In genomic region chr3:127954642-127955041, GRCh38 we compare ENCODE assay signal across 27 cellular contexts. TPM values are rescaled to one million over a fixed set of nuclear protein-coding genes. Genes with fewer than 3 reads are reported as not detected.
DNase-seq lines count a peak whose midpoint lies in the region; ATAC-seq and TF ChIP-seq lines count a peak whose summit lies in the region.
"Had no signal": no experiment of that assay in that cellular context is flagged by ENCODE, and none has a peak within 500 bp of the region (broad histone marks: within the 10 kb centered on the region; RNA-seq: fewer than 3 reads in every experiment).

No MANE protein-coding gene starts in this region.

- no peaks in the 10 kb centered on the region for H3K4me1 ChIP-seq in left lung
- peaks cover 0 to 28% (median 17%) of the 10 kb centered on the region in 4 donors for H3K4me1 ChIP-seq in tibial artery
- H3K4me1 ChIP-seq in Karpas-422 (ENCODE audit: low read length) = no peaks in the 10 kb centered on the region
- H3K4me1 ChIP-seq: prostate gland, spleen, uterus had no signal

- H3K9ac ChIP-seq in Karpas-422 (ENCODE audit: low read length) = no peak overlapping the region

- peaks cover 14% of the 10 kb centered on the region for H3K4me1 Mint-ChIP-seq in endothelial cell (ENCODE audit: unreplicated experiment)
- H3K4me1 Mint-ChIP-seq: activated CD4-positive, alpha-beta T cell treated with anti-CD3 and anti-CD28 coated beads, Interleukin-2, amount 10 ng/mL, durations not matched to agents 7 days and 5 days; activated naive CD8-positive, alpha-beta T cell treated with anti-CD3 and anti-CD28 coated beads for 36 hours had no signal

- peak; percentile 5 for DNase-seq in DMS153 treated with DMSO at 0.1 percent for 48 hours (lab: John Stamatoyannopoulos, UW; ENCODE audit: unreplicated experiment)
- no peak for DNase-seq in DMS153 (lab: John Stamatoyannopoulos, UW)
- DNase-seq in endothelial cell (ENCODE audit: low spot score) = no peak
- DNase-seq in left lung = peak in 1 of 2 donors; percentile 61
- peak; percentile 24 to 85 for DNase-seq in tibial artery
- DNase-seq in dedifferentiated amniotic fluid mesenchymal stem cell (ENCODE audit: extremely low spot score) = no peak
- no peak for DNase-seq in dermis blood vessel endothelial cell
- DNase-seq in Karpas-422 = no peak
- DNase-seq: activated CD4-positive, alpha-beta T cell treated with anti-CD3 and anti-CD28 coated beads, Interleukin-2, amount 10 ng/mL, durations not matched to agents 7 days and 5 days; activated naive CD8-positive, alpha-beta T cell treated with anti-CD3 and anti-CD28 coated beads for 36 hours; AML-193; body of pancreas; foreskin fibroblast; KG1; NCI-H1105; NCI-H526; spleen; uterus had no signal

- no peaks in the 10 kb centered on the region for H3K9me2 ChIP-seq in Karpas-422 (replicated peaks; ENCODE audit: insufficient read depth, low read length)

- H3K4me3 ChIP-seq in left lung (no peak overlapping the region), tibial artery (no peak overlapping the region), Karpas-422 (ENCODE audit: low read length) (no peak overlapping the region)
- H3K4me3 ChIP-seq: body of pancreas, prostate gland, spleen, uterus had no signal

- H4K20me1 ChIP-seq in Karpas-422 (ENCODE audit: insufficient read depth, low read depth, low read length) = no peaks in the 10 kb centered on the region

- H3K27ac ChIP-seq in left lung = no peak overlapping the region
- H3K27ac ChIP-seq in tibial artery = peak overlapping the region; percentile 43 to 67
- H3K27ac ChIP-seq in Karpas-422 (ENCODE audit: low read length) = no peak overlapping the region
- H3K27ac ChIP-seq: 22Rv1, body of pancreas, prostate gland, spleen, uterus, VCaP had no signal

- H3K36me3 Mint-ChIP-seq in endothelial cell (ENCODE audit: low read depth, unreplicated experiment) = no peaks in the 10 kb centered on the region
- H3K36me3 Mint-ChIP-seq: activated naive CD8-positive, alpha-beta T cell treated with anti-CD3 and anti-CD28 coated beads for 36 hours; mesothelial cell of epicardium had no signal

- H3K4me2 ChIP-seq in Karpas-422 (ENCODE audit: low read depth, low read length, poor library complexity, severe bottlenecking) = no peak overlapping the region

- H3K9me3 Mint-ChIP-seq in endothelial cell (ENCODE audit: unreplicated experiment) = no peaks in the 10 kb centered on the region
- H3K9me3 Mint-ChIP-seq: activated CD4-positive, alpha-beta T cell treated with anti-CD3 and anti-CD28 coated beads, Interleukin-2, amount 10 ng/mL, durations not matched to agents 7 days and 5 days; activated naive CD8-positive, alpha-beta T cell treated with anti-CD3 and anti-CD28 coated beads for 36 hours; activated T-helper 2 cell treated with anti-CD3 and anti-CD28 coated beads, Interferon-gamma antibody, Interleukin-2, Interleukin-4, amounts not matched to agents 10 μg/mL and 5 μg/mL and 100 μg/mL, durations not matched to agents 14 hours and 24 hours and 36 hours; mesothelial cell of epicardium; nephron had no signal

- H3K79me2 ChIP-seq in Karpas-422 (ENCODE audit: low read length) = no peaks in the 10 kb centered on the region

- peak overlapping the region; percentile 14 for H3K27ac Mint-ChIP-seq in endothelial cell (ENCODE audit: unreplicated experiment)
- H3K27ac Mint-ChIP-seq: activated CD4-positive, alpha-beta T cell treated with anti-CD3 and anti-CD28 coated beads, Interleukin-2, amount 10 ng/mL, durations not matched to agents 7 days and 5 days; activated naive CD8-positive, alpha-beta T cell treated with anti-CD3 and anti-CD28 coated beads for 36 hours; activated T-helper 2 cell treated with anti-CD3 and anti-CD28 coated beads, Interferon-gamma antibody, Interleukin-2, Interleukin-4, amounts not matched to agents 10 μg/mL and 5 μg/mL and 100 μg/mL, durations not matched to agents 14 hours and 24 hours and 36 hours; mesothelial cell of epicardium; nephron had no signal

- no peaks in the 10 kb centered on the region for H3K36me3 ChIP-seq in left lung
- H3K36me3 ChIP-seq in tibial artery = no peaks in the 10 kb centered on the region
- H3K36me3 ChIP-seq in Karpas-422 (ENCODE audit: insufficient read depth, low read length) = no peaks in the 10 kb centered on the region
- H3K36me3 ChIP-seq: prostate gland, spleen, uterus had no signal

- ATAC-seq in left lung = peak; percentile 88
- ATAC-seq: body of pancreas, HCT116 had no signal

- no peak overlapping the region for H3K4me3 Mint-ChIP-seq in endothelial cell (ENCODE audit: unreplicated experiment)
- H3K4me3 Mint-ChIP-seq: activated CD4-positive, alpha-beta T cell treated with anti-CD3 and anti-CD28 coated beads, Interleukin-2, amount 10 ng/mL, durations not matched to agents 7 days and 5 days; activated naive CD8-positive, alpha-beta T cell treated with anti-CD3 and anti-CD28 coated beads for 36 hours; mesothelial cell of epicardium; nephron had no signal

- H3K9me3 ChIP-seq in left lung (no peaks in the 10 kb centered on the region), tibial artery (no peaks in the 10 kb centered on the region), Karpas-422 (ENCODE audit: low read length) (no peaks in the 10 kb centered on the region)
- H3K9me3 ChIP-seq: body of pancreas, prostate gland, spleen, uterus had no signal

- TF ChIP-seq CTCF in endothelial cell (IDR thresholded peaks at IDR 0.05; ENCODE audit: unreplicated experiment) (no peak), left lung (IDR thresholded peaks at IDR 0.05) (no peak), tibial artery (IDR thresholded peaks at IDR 0.05) (no peak)

- intact Hi-C loops in left lung (cut with DNase I) = no loop called here
- intact Hi-C loops in tibial artery (cut with DNase I; ENCODE audit: low total_unique reads) = loop anchor here (5.0 kb wide), 1 partner anchor 132 kb away; the partner anchor contains the start of gene MGLL

- H3K27me3 ChIP-seq in left lung (no peaks in the 10 kb centered on the region), tibial artery (no peaks in the 10 kb centered on the region), Karpas-422 (ENCODE audit: low read length) (no peaks in the 10 kb centered on the region)
- H3K27me3 ChIP-seq: body of pancreas, spleen, uterus had no signal

- H2AFZ ChIP-seq in Karpas-422 (ENCODE audit: low read length) = no peak overlapping the region

- no peaks in the 10 kb centered on the region for H3K27me3 Mint-ChIP-seq in endothelial cell (ENCODE audit: unreplicated experiment)

RNA-seq across cellular contexts. Expression of gene KBTBD12, which starts 39.6 kb away (rescaled TPM):
- total RNA-seq in endothelial cell (ENCODE audit: unreplicated experiment) = 0.05 TPM
- 1 to 10 TPM; 1.2 to 2.5 TPM for total RNA-seq in left lung
- under 0.01 TPM in 1 of 2 replicates, not detected in the other for total RNA-seq in dermis blood vessel endothelial cell
- not detected in 2 replicates for total RNA-seq in Karpas-422 (2014; rRNA removed; shearing (Covaris generic); ENCODE audit: low replicate concordance)
- total RNA-seq: activated CD4-positive, alpha-beta T cell treated with anti-CD3 and anti-CD28 coated beads, Interleukin-2, amount 10 ng/mL, durations not matched to agents 7 days and 5 days; activated naive CD8-positive, alpha-beta T cell treated with anti-CD3 and anti-CD28 coated beads for 36 hours; HT1080; mesothelial cell of epicardium; T-helper 1 cell treated with Interleukin-12 subunit alpha and Interleukin-12 subunit beta and Interleukin-4 antibody, amounts not matched to agents 30 ng/mL and 1 ng/mL, for 36 hours had no signal

Comparison
In these comparisons a context has a peak if more than half of its experiments do, and no peak if none do; other contexts are left out.
1. DNase-seq: peak in DMS153 treated with DMSO at 0.1 percent for 48 hours (single experiment) and tibial artery (2 of 2); none in DMS153 (single experiment), endothelial cell (single experiment), dedifferentiated amniotic fluid mesenchymal stem cell (single experiment), dermis blood vessel endothelial cell (single experiment) and Karpas-422 (single experiment).
2. H3K27ac ChIP-seq: peak in tibial artery (2 of 2); none in left lung (0 of 2) and Karpas-422 (single experiment).